Comparison of ENCODE assay signal across 9 cellular contexts in the genomic region with DNA sequence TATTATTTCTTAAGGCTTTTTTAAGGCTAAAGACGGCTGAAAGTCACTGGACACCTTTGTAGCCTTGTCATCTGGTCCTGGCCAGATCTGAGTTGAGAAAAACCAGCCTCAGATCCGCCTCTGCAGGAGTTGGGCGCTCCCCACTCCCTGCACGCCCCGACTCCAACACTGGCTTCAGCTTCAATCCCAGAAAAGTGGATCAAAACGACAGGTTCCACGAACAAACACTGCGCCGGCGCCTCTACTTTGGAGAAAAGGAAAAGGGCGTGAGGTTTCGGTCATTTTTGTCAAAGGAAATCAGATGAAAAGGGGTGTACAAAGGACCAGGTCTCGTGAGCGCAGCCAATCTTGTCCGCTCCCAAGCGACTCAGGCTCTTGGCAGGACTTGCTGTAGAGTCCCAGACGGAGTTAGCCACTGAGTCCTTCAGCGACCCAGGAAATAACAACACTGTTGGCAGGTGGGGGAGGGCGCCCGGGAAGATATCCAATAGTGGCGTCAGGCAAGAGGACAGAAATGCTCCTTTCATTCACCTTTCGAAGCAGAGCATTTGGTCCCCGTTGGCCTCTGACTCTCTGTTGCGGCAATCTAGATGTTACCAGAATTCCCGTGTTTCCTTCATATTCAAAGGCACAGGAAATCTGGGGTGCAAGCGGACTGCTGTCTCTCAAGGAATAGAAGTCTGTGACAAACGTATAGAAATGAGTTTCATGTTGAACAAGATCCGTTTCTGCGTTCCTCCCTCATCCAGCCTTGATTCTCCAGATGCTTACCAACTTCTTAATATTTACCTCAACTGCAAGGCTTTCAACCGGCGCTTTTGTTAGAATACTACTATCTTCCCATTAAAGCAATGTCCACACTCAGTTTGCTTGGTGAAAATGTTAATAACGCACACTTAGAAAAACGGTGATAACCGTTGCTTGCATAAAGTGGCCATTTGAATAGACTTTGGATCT. TPM values are rescaled to one million over a fixed set of nuclear protein-coding genes. Genes with fewer than 3 reads are reported as not detected.
DNase-seq lines count a peak whose midpoint lies in the region; ATAC-seq and TF ChIP-seq lines count a peak whose summit lies in the region.
"Had no signal": no experiment of that assay in that cellular context is flagged by ENCODE, and none has a peak within 500 bp of the region (broad histone marks: within the 10 kb centered on the region; RNA-seq: fewer than 3 reads in every experiment).

No MANE protein-coding gene starts in this region.

- no peaks in the 10 kb centered on the region for H3K36me3 Mint-ChIP-seq in T-helper 1 cell treated with Interleukin-12 subunit alpha and Interleukin-12 subunit beta and Interleukin-4 antibody, amounts not matched to agents 30 μg/mL and 1 μg/mL, for 36 hours (ENCODE audit: low read depth)
- H3K36me3 Mint-ChIP-seq in stimulated activated naive B cell treated with anti-CD40 and anti-IgM and Interleukin-4, amounts not matched to agents 10 μg/mL and 1 μg/mL and 100 μg/mL, for 72 hours: no peaks in the 10 kb centered on the region

- H3K4me3 ChIP-seq in body of pancreas: no peak overlapping the region

- TF ChIP-seq CTCF in body of pancreas (IDR thresholded peaks at IDR 0.05): no peak

- H3K36me3 ChIP-seq in body of pancreas (replicated peaks in 1 of 2; ENCODE audit: insufficient read depth in 1 of 2, low read depth in 2 of 2): no peaks in the 10 kb centered on the region

- ATAC-seq in body of pancreas: peak; percentile 62
- no peak for ATAC-seq in stimulated activated naive B cell treated with anti-CD40 and anti-IgM and Interleukin-4, amounts not matched to agents 10 μg/mL and 1 μg/mL and 100 μg/mL, for 72 hours (replicated peaks)

- H3K27ac ChIP-seq in body of pancreas: no peak overlapping the region
- H3K27ac ChIP-seq: SK-N-MC had no signal

- H3K4me1 ChIP-seq in body of pancreas: peaks cover 28% of the 10 kb centered on the region

- no peaks in the 10 kb centered on the region for H3K9me3 ChIP-seq in body of pancreas

- no peak for TF ChIP-seq POLR2A in body of pancreas (IDR thresholded peaks at IDR 0.05)

- no peak overlapping the region for H3K27ac Mint-ChIP-seq in T-helper 1 cell treated with Interleukin-12 subunit alpha and Interleukin-12 subunit beta and Interleukin-4 antibody, amounts not matched to agents 30 μg/mL and 1 μg/mL, for 36 hours
- no peak overlapping the region for H3K27ac Mint-ChIP-seq in stimulated activated naive B cell treated with anti-CD40 and anti-IgM and Interleukin-4, amounts not matched to agents 10 μg/mL and 1 μg/mL and 100 μg/mL, for 72 hours

- DNase-seq in T-helper 1 cell: no peak
- peak; percentile 37 to 62 (median 48) for DNase-seq in body of pancreas
- DNase-seq in iPS-NIHi7 (ENCODE audit: extremely low spot score): peak; percentile 43
- no peak for DNase-seq in stimulated activated naive B cell treated with anti-CD40 and anti-IgM and Interleukin-4, amounts not matched to agents 10 μg/mL and 1 μg/mL and 100 μg/mL, for 72 hours
- DNase-seq in HK-2 (ENCODE audit: unreplicated experiment): no peak
- no peak for DNase-seq in NCI-H226
- DNase-seq in stimulated activated CD4-positive, alpha-beta T cell treated with anti-CD3 and anti-CD28 coated beads, Interleukin-2, amount 100 ng/mL, for 48 hours: no peak

- H3K4me3 Mint-ChIP-seq in T-helper 1 cell treated with Interleukin-12 subunit alpha and Interleukin-12 subunit beta and Interleukin-4 antibody, amounts not matched to agents 30 μg/mL and 1 μg/mL, for 36 hours: peak overlapping the region; percentile 32
- H3K4me3 Mint-ChIP-seq in stimulated activated naive B cell treated with anti-CD40 and anti-IgM and Interleukin-4, amounts not matched to agents 10 μg/mL and 1 μg/mL and 100 μg/mL, for 72 hours: peak overlapping the region; percentile 23 to 52

- peaks cover 63% of the 10 kb centered on the region for H3K27me3 Mint-ChIP-seq in T-helper 1 cell treated with Interleukin-12 subunit alpha and Interleukin-12 subunit beta and Interleukin-4 antibody, amounts not matched to agents 30 μg/mL and 1 μg/mL, for 36 hours (ENCODE audit: low read depth)
- H3K27me3 Mint-ChIP-seq in stimulated activated naive B cell treated with anti-CD40 and anti-IgM and Interleukin-4, amounts not matched to agents 10 μg/mL and 1 μg/mL and 100 μg/mL, for 72 hours: peaks cover 64 to 66% of the 10 kb centered on the region in 2 donors

- WGBS in body of pancreas, 2 donors: 5 to 11% methylated on average over 34 of the region's 34 CpGs

- intact Hi-C loops in body of pancreas (cut with DNase I): no loop called here

- peaks cover under 1% of the 10 kb centered on the region for H3K9me3 Mint-ChIP-seq in T-helper 1 cell treated with Interleukin-12 subunit alpha and Interleukin-12 subunit beta and Interleukin-4 antibody, amounts not matched to agents 30 μg/mL and 1 μg/mL, for 36 hours
- peaks cover 0 to 8% of the 10 kb centered on the region in 2 donors for H3K9me3 Mint-ChIP-seq in stimulated activated naive B cell treated with anti-CD40 and anti-IgM and Interleukin-4, amounts not matched to agents 10 μg/mL and 1 μg/mL and 100 μg/mL, for 72 hours

- peaks cover 21% of the 10 kb centered on the region for H3K4me1 Mint-ChIP-seq in T-helper 1 cell treated with Interleukin-12 subunit alpha and Interleukin-12 subunit beta and Interleukin-4 antibody, amounts not matched to agents 30 μg/mL and 1 μg/mL, for 36 hours (ENCODE audit: low read depth)
- peaks cover 10 to 24% of the 10 kb centered on the region in 2 donors for H3K4me1 Mint-ChIP-seq in stimulated activated naive B cell treated with anti-CD40 and anti-IgM and Interleukin-4, amounts not matched to agents 10 μg/mL and 1 μg/mL and 100 μg/mL, for 72 hours

- peaks cover 0 to 19% of the 10 kb centered on the region in 2 donors for H3K27me3 ChIP-seq in body of pancreas

RNA-seq across cellular contexts. Expression of a gene that starts 1.8 kb away (rescaled TPM):
- not detected for total RNA-seq in body of pancreas

Comparison
In these comparisons a context has a peak if more than half of its experiments do, and no peak if none do; other contexts are left out.
1. DNase-seq: peak in body of pancreas (4 of 4) and iPS-NIHi7 (single experiment); none in T-helper 1 cell (0 of 5), stimulated activated naive B cell treated with anti-CD40 and anti-IgM and Interleukin-4, amounts not matched to agents 10 μg/mL and 1 μg/mL and 100 μg/mL, for 72 hours (single experiment), HK-2 (single experiment), NCI-H226 (single experiment) and stimulated activated CD4-positive, alpha-beta T cell treated with anti-CD3 and anti-CD28 coated beads, Interleukin-2, amount 100 ng/mL, for 48 hours (0 of 2).